In the genomic region with DNA sequence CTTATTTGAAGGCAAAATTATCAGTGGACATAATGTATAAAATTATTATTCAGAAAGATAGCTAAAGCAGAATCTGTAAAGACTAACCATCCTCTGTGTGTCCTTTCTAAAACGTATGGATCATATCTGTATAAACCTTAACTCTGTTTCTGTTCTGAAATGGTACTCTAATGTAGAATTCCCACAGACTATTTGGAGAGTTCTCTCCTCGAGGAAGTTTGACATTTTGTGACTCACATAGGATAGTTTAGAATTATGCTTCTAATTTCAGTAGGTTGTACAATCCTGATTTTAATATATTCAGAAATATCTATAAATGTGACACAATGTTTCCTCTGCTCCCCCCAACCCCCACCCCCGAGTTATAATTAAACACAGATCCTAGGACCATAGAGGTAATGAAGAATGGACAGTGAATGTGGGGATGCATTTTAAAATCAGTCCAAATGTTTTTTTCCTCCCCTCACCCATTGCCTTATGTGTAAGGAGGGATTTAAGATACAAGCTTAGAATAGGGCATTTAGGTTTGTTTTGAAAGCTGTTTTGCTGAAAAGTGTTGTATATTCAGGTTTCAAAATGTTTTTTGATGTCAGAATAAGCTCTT, we compare ENCODE assay signal across 9 cellular contexts.
DNase-seq lines count a peak whose midpoint lies in the region; ATAC-seq and TF ChIP-seq lines count a peak whose summit lies in the region.
"Had no signal": no experiment of that assay in that cellular context is flagged by ENCODE, and none has a peak within 500 bp of the region (broad histone marks: within the 10 kb centered on the region; RNA-seq: fewer than 3 reads in every experiment).

No MANE protein-coding gene starts in this region.

- H3K9me3 ChIP-seq in OCI-LY1 (ENCODE audit: low read length) (no peaks in the 10 kb centered on the region), ectodermal cell (ENCODE audit: control insufficient read depth, low read length) (no peaks in the 10 kb centered on the region)

- H3F3A ChIP-seq in OCI-LY1 (ENCODE audit: insufficient read depth, low read length): no peaks in the 10 kb centered on the region

- no peak overlapping the region for H3K9ac ChIP-seq in OCI-LY1 (ENCODE audit: low read length)

- TF ChIP-seq POLR2A in GM18505 (IDR thresholded peaks at IDR 0.05; ENCODE audit: borderline replicate concordance, extremely low read depth, insufficient read depth, insufficient read length): no peak

- no peak overlapping the region for H3K4me3 Mint-ChIP-seq in immature natural killer cell
- H3K4me3 Mint-ChIP-seq: activated T-helper 17 cell treated with anti-CD3 and anti-CD28 coated beads, Interleukin-2, amount 50 U/mL, for 72 hours had no signal

- no peak for TF ChIP-seq CTCF in OCI-LY1 (IDR thresholded peaks at IDR 0.05; ENCODE audit: low read length)

- peak; percentile 9 for DNase-seq in myocyte (ENCODE audit: low read depth)
- DNase-seq in DMS53 treated with DMSO at 0.1 percent for 48 hours (lab: John Stamatoyannopoulos, UW; ENCODE audit: unreplicated experiment): no peak
- DNase-seq in immature natural killer cell: no peak
- DNase-seq: stimulated activated naive CD4-positive, alpha-beta T cell treated with Interleukin-2 at 50 U/mL for 16 hours had no signal

- ATAC-seq in GM18505 (IDR thresholded peaks at IDR 0.05; ENCODE audit: unreplicated experiment): no peak
- ATAC-seq: activated T-helper 17 cell treated with anti-CD3 and anti-CD28 coated beads, Interleukin-2, amount 50 U/mL, for 72 hours had no signal

- no peaks in the 10 kb centered on the region for H4K20me1 ChIP-seq in OCI-LY1 (ENCODE audit: insufficient read depth, low read length)

- H3K4me3 ChIP-seq in OCI-LY1 (ENCODE audit: low read depth, low read length, poor library complexity, severe bottlenecking) (no peak overlapping the region), ectodermal cell (ENCODE audit: insufficient read depth, low read depth, low read length) (no peak overlapping the region), urinary bladder (ENCODE audit: low read depth, low read length) (no peak overlapping the region)

- H3K79me2 ChIP-seq in OCI-LY1 (ENCODE audit: insufficient read depth, low read length): no peaks in the 10 kb centered on the region

- 67 to 69% methylated on average over 1 to 2 of the region's 3 CpGs for WGBS in ectodermal cell, 2 experiments
- 22% methylated on average over 3 of the region's 3 CpGs for WGBS in urinary bladder

- H2AFZ ChIP-seq in OCI-LY1 (ENCODE audit: low read length): no peak overlapping the region

- peaks cover 41% of the 10 kb centered on the region for H3K4me1 ChIP-seq in OCI-LY1 (ENCODE audit: insufficient read depth, low read length, severe bottlenecking)
- H3K4me1 ChIP-seq in ectodermal cell (ENCODE audit: control insufficient read depth, insufficient read depth, low read length): peaks cover 16% of the 10 kb centered on the region
- H3K4me1 ChIP-seq in urinary bladder (ENCODE audit: insufficient read depth): no peaks in the 10 kb centered on the region

- H3K36me3 Mint-ChIP-seq in immature natural killer cell: peaks cover 0 to 13% (median 3%) of the 10 kb centered on the region in 3 donors

- H3K4me2 ChIP-seq in OCI-LY1 (ENCODE audit: low read length): no peak overlapping the region

- no peaks in the 10 kb centered on the region for H3K9me3 Mint-ChIP-seq in immature natural killer cell
- H3K9me3 Mint-ChIP-seq: activated T-helper 17 cell treated with anti-CD3 and anti-CD28 coated beads, Interleukin-2, amount 50 U/mL, for 72 hours had no signal

- H3K27me3 ChIP-seq in OCI-LY1 (ENCODE audit: insufficient read depth, low read length) (no peaks in the 10 kb centered on the region), ectodermal cell (ENCODE audit: control insufficient read depth, insufficient read depth, low read length, poor library complexity, severe bottlenecking) (no peaks in the 10 kb centered on the region)

- H3K4me1 Mint-ChIP-seq in immature natural killer cell: peaks cover 3 to 6% of the 10 kb centered on the region in 2 donors

- H3K27me3 Mint-ChIP-seq in immature natural killer cell (ENCODE audit: low read depth in 3 of 3): peaks cover 0 to 3% (median 0%) of the 10 kb centered on the region in 3 donors
- H3K27me3 Mint-ChIP-seq: activated T-helper 17 cell treated with anti-CD3 and anti-CD28 coated beads, Interleukin-2, amount 50 U/mL, for 72 hours had no signal

- H3K36me3 ChIP-seq in OCI-LY1 (ENCODE audit: insufficient read depth, low read length) (no peaks in the 10 kb centered on the region), ectodermal cell (ENCODE audit: control insufficient read depth, insufficient read depth, low read length) (no peaks in the 10 kb centered on the region), urinary bladder (ENCODE audit: insufficient read depth) (no peaks in the 10 kb centered on the region)

- no peak overlapping the region for H3K27ac Mint-ChIP-seq in immature natural killer cell
- H3K27ac Mint-ChIP-seq: activated T-helper 17 cell treated with anti-CD3 and anti-CD28 coated beads, Interleukin-2, amount 50 U/mL, for 72 hours had no signal

- H3K27ac ChIP-seq in OCI-LY1 (ENCODE audit: low read depth, low read length, poor library complexity, severe bottlenecking) (peak overlapping the region; percentile 35), ectodermal cell (ENCODE audit: insufficient read depth, low read depth, low read length, poor library complexity, severe bottlenecking) (peak overlapping the region; percentile 72), urinary bladder (ENCODE audit: low read depth) (peak overlapping the region; percentile 18)

- H3K9me2 ChIP-seq in OCI-LY1 (ENCODE audit: low read depth, low read length): no peaks in the 10 kb centered on the region

Comparison
In these comparisons a context has a peak if more than half of its experiments do, and no peak if none do; other contexts are left out.
1. H3K27ac ChIP-seq: peak in every context shown above with its lines; median percentile 72 in ectodermal cell; 35 in OCI-LY1; 18 in urinary bladder.